ENCODE assay signal across 8 cellular contexts in genomic region chr6:13795041-13795748, GRCh38. TPM values are rescaled to one million over a fixed set of nuclear protein-coding genes. Genes with fewer than 3 reads are reported as not detected.
DNase-seq lines count a peak whose midpoint lies in the region; ATAC-seq and TF ChIP-seq lines count a peak whose summit lies in the region.

No MANE protein-coding gene starts in this region.

- no peak for TF ChIP-seq POLR2A in esophagus muscularis mucosa (IDR thresholded peaks at IDR 0.05; ENCODE audit: low read depth)

- no peaks in the 10 kb centered on the region for H3K9me3 Mint-ChIP-seq in naive thymus-derived CD8-positive, alpha-beta T cell
- no peaks in the 10 kb centered on the region for H3K9me3 Mint-ChIP-seq in stimulated activated memory B cell treated with anti-CD40 and anti-IgM and Interleukin-4, amounts not matched to agents 10 μg/mL and 1 μg/mL and 100 μg/mL, for 72 hours

- TF ChIP-seq CTCF in OCI-LY7 (conservative IDR thresholded peaks at IDR 0.05; ENCODE audit: low read length) = peak; percentile 99
- TF ChIP-seq CTCF in esophagus muscularis mucosa (IDR thresholded peaks at IDR 0.05) = peak; percentile 87 to 91 (median 88)

- H3K4me1 Mint-ChIP-seq in naive thymus-derived CD8-positive, alpha-beta T cell = peaks cover 0 to 6% (median 4%) of the 10 kb centered on the region in 4 donors
- peaks cover 18% of the 10 kb centered on the region for H3K4me1 Mint-ChIP-seq in stimulated activated memory B cell treated with anti-CD40 and anti-IgM and Interleukin-4, amounts not matched to agents 10 μg/mL and 1 μg/mL and 100 μg/mL, for 72 hours

- peak; percentile 84 for ATAC-seq in GM21515 (IDR thresholded peaks at IDR 0.05; ENCODE audit: unreplicated experiment)
- peak; percentile 97 to 98 for ATAC-seq in naive thymus-derived CD8-positive, alpha-beta T cell
- peak; percentile 92 for ATAC-seq in stimulated activated memory B cell treated with anti-CD40 and anti-IgM and Interleukin-4, amounts not matched to agents 10 μg/mL and 1 μg/mL and 100 μg/mL, for 72 hours

- peaks cover 3 to 55% (median 7%) of the 10 kb centered on the region in 3 donors for H3K36me3 Mint-ChIP-seq in naive thymus-derived CD8-positive, alpha-beta T cell
- peaks cover 20% of the 10 kb centered on the region for H3K36me3 Mint-ChIP-seq in stimulated activated memory B cell treated with anti-CD40 and anti-IgM and Interleukin-4, amounts not matched to agents 10 μg/mL and 1 μg/mL and 100 μg/mL, for 72 hours

- H3K27me3 Mint-ChIP-seq in naive thymus-derived CD8-positive, alpha-beta T cell = no peaks in the 10 kb centered on the region
- no peaks in the 10 kb centered on the region for H3K27me3 Mint-ChIP-seq in stimulated activated memory B cell treated with anti-CD40 and anti-IgM and Interleukin-4, amounts not matched to agents 10 μg/mL and 1 μg/mL and 100 μg/mL, for 72 hours

- H3K4me1 ChIP-seq in OCI-LY7 (ENCODE audit: insufficient read depth, low read length, poor library complexity, severe bottlenecking) (no peaks in the 10 kb centered on the region), esophagus muscularis mucosa (peaks cover 0 to 5% (median 2%) of the 10 kb centered on the region in 4 donors)

- H3K4me3 ChIP-seq in OCI-LY7 (ENCODE audit: low read depth, low read length, poor library complexity, severe bottlenecking) (no peak overlapping the region), esophagus muscularis mucosa (no peak overlapping the region)

- TF ChIP-seq EP300 in esophagus muscularis mucosa (IDR thresholded peaks at IDR 0.05) = no peak

- intact Hi-C loops in OCI-LY7 (cut with micrococcal nuclease; ENCODE audit: unreplicated experiment) (loop anchor here (2.0 to 5.0 kb wide), 4 partner anchors 82 to 350 kb away; no protein-coding TSS in a partner anchor), esophagus muscularis mucosa (cut with DNase I) (loop anchor here (10.0 kb wide), 1 partner anchor 250 kb away; no protein-coding TSS in a partner anchor)

- H3K27me3 ChIP-seq in esophagus muscularis mucosa = no peaks in the 10 kb centered on the region

- H3K27ac ChIP-seq in OCI-LY7 (ENCODE audit: low read depth, low read length, poor library complexity, severe bottlenecking) (no peak overlapping the region), esophagus muscularis mucosa (replicated peaks in 1 of 4) (no peak overlapping the region)

- DNase-seq in DMS 273 (lab: John Stamatoyannopoulos, UW; ENCODE audit: unreplicated experiment) (peak; percentile 84), HuH-7.5 (ENCODE audit: low spot score) (peak; percentile 22), OCI-LY7 (ENCODE audit: low spot score) (peak; percentile 80), activated T-cell treated with anti-CD3 and anti-CD28 coated beads for 1 hour (ENCODE audit: low read depth) (peak; percentile 89), esophagus muscularis mucosa (ENCODE audit: extremely low spot score) (peak; percentile 94)
- DNase-seq in naive thymus-derived CD8-positive, alpha-beta T cell = peak; percentile 62 to 90 (median 77)

- H3K4me2 ChIP-seq in OCI-LY7 (ENCODE audit: low read length) = no peak overlapping the region

- no peaks in the 10 kb centered on the region for H3K9me2 ChIP-seq in OCI-LY7 (ENCODE audit: insufficient read depth, low read length)

- H4K20me1 ChIP-seq in OCI-LY7 (ENCODE audit: insufficient read depth, low read length) = no peaks in the 10 kb centered on the region

- H3K4me3 Mint-ChIP-seq in naive thymus-derived CD8-positive, alpha-beta T cell = no peak overlapping the region
- H3K4me3 Mint-ChIP-seq in stimulated activated memory B cell treated with anti-CD40 and anti-IgM and Interleukin-4, amounts not matched to agents 10 μg/mL and 1 μg/mL and 100 μg/mL, for 72 hours = no peak overlapping the region

- H3K9me3 ChIP-seq in OCI-LY7 (ENCODE audit: low read length) (no peaks in the 10 kb centered on the region), esophagus muscularis mucosa (no peaks in the 10 kb centered on the region)

- H2AFZ ChIP-seq in OCI-LY7 (ENCODE audit: low read length) = no peak overlapping the region

- CTCF ChIA-PET in OCI-LY7 (lab: Charles Lee; ENCODE audit: unreplicated experiment) = interaction anchor here (0.5 kb wide), 1 partner anchor 272 kb away, joined by 3 read pairs; no protein-coding TSS in a partner anchor

- H3K79me2 ChIP-seq in OCI-LY7 (ENCODE audit: insufficient read depth, low read depth, low read length) = no peaks in the 10 kb centered on the region

- POLR2A ChIA-PET in OCI-LY7 (lab: Charles Lee) = interaction anchor here (0.6 to 2.5 kb wide), 10 partner anchors 9 to 1430 kb away, joined by 3 to 10 read pairs (median 4); no protein-coding TSS in a partner anchor
- POLR2A ChIA-PET in naive thymus-derived CD8-positive, alpha-beta T cell (lab: Charles Lee) = interaction anchor here (0.6 to 1.5 kb wide), 4 partner anchors 19 to 84 kb away, joined by 3 to 4 read pairs (median 3); partner anchors contain the start of gene RANBP9

- peak overlapping the region in 3 of 10 donors; percentile 6 to 71 (median 39) for H3K27ac Mint-ChIP-seq in naive thymus-derived CD8-positive, alpha-beta T cell
- H3K27ac Mint-ChIP-seq in stimulated activated memory B cell treated with anti-CD40 and anti-IgM and Interleukin-4, amounts not matched to agents 10 μg/mL and 1 μg/mL and 100 μg/mL, for 72 hours = peak overlapping the region; percentile 62

- WGBS in esophagus muscularis mucosa = 44% methylated on average over 8 of the region's 8 CpGs

- no TSS peak for BruUV-seq in OCI-LY7 (replicated peaks; lab: Mats Ljungman, UMichigan)

- H3K36me3 ChIP-seq in OCI-LY7 (ENCODE audit: insufficient read depth, low read length) = peaks cover 76% of the 10 kb centered on the region
- peaks cover 11 to 66% (median 59%) of the 10 kb centered on the region in 4 donors for H3K36me3 ChIP-seq in esophagus muscularis mucosa

RNA-seq across cellular contexts. Expression of gene MCUR1, which starts 19.2 kb away (rescaled TPM):
- 11.9 and 17.3 TPM in 2 replicates for total RNA-seq in OCI-LY7 (2014; rRNA removed; shearing (Covaris generic))
- total RNA-seq in OCI-LY7 (2022) (31.1 and 32.4 TPM in 2 replicates), esophagus muscularis mucosa (10 to 100 TPM in 3 of 4 donors, 1 to 10 TPM in 1; 7.8 to 19.1 (median 17.9) TPM)
- total RNA-seq in naive thymus-derived CD8-positive, alpha-beta T cell = 10 to 100 TPM in 1 of 2 experiments, 1 to 10 TPM in 1; 8.4 to 12.2 TPM
- polyA plus RNA-seq in naive thymus-derived CD8-positive, alpha-beta T cell = 1 to 10 TPM; 5.9 to 9.7 (median 6.6) TPM

Comparison
In these comparisons a context has a peak if more than half of its experiments do, and no peak if none do; other contexts are left out.
1. DNase-seq: peak in every context shown above with its lines; median percentile 94 in esophagus muscularis mucosa; 89 in activated T-cell treated with anti-CD3 and anti-CD28 coated beads for 1 hour; 84 in DMS 273; 80 in OCI-LY7; 77 in naive thymus-derived CD8-positive, alpha-beta T cell; 22 in HuH-7.5.